ENCODE assay signal across 15 cellular contexts in the genomic region with DNA sequence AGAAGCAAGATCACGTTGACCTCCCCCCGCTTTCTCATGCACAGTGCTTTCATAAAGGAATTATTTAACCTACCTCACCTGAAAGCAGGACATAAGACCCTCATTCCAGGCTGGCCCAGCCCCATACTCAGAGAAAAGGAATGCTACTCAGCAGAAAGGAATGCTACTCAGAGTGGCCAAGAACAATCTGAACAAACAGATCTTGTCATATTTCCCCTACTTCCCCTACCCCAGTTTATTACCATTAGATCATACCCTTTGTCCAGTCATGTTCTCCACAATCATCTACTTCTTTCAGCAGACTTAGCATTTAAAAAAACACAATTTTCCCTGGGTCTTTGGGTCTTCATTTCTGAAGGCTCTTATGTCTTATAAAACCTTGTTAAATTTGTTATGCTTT.
DNase-seq lines count a peak whose midpoint lies in the region; ATAC-seq and TF ChIP-seq lines count a peak whose summit lies in the region.
"Had no signal": no experiment of that assay in that cellular context is flagged by ENCODE, and none has a peak within 500 bp of the region (broad histone marks: within the 10 kb centered on the region; RNA-seq: fewer than 3 reads in every experiment).

No MANE protein-coding gene starts in this region.

- no peaks in the 10 kb centered on the region for H3K27me3 ChIP-seq in right lobe of liver

- intact Hi-C loops in right lobe of liver (cut with DNase I), result no loop called here

- no peak for ATAC-seq in right lobe of liver
- ATAC-seq: HepG2, sciatic nerve had no signal

- peak; percentile 37 for DNase-seq in AG20443 (ENCODE audit: low spot score)
- peak; percentile 66 for DNase-seq in LoVo (ENCODE audit: low spot score)
- peak; percentile 20 to 92 for DNase-seq in dermis microvascular lymphatic vessel endothelial cell (ENCODE audit: low read depth in 2 of 2)
- peak; percentile 40 to 92 for DNase-seq in lung microvascular endothelial cell (ENCODE audit: low read depth in 2 of 2)
- DNase-seq in right lobe of liver, result no peak
- DNase-seq in activated CD8-positive, alpha-beta memory T cell treated with anti-CD3 and anti-CD28 coated beads, Interleukin-2, amount 50 U/mL, for 4 hours, result no peak
- no peak for DNase-seq in SKM-1 treated with dmso at 0.1 percent for 144 hours (lab: John Stamatoyannopoulos, UW; ENCODE audit: unreplicated experiment)
- DNase-seq in stimulated activated CD4-positive, alpha-beta T cell treated with anti-CD3 and anti-CD28 coated beads, Interleukin-4, amount 100 ng/mL, for 1 hour, result no peak
- DNase-seq: activated CD8-positive, alpha-beta memory T cell treated with anti-CD3 and anti-CD28 coated beads, Interleukin-2, amount 50 U/mL, for 48 hours; anterior cingulate cortex; head of caudate nucleus; NCI-H2029 treated with DMSO at 0.1 percent for 48 hours had no signal

- no peak for TF ChIP-seq POLR2A in right lobe of liver (IDR thresholded peaks at IDR 0.05)

- no peak overlapping the region for H3K4me3 ChIP-seq in right lobe of liver

- H3K4me1 ChIP-seq in right lobe of liver, result no peaks in the 10 kb centered on the region

- H3K27ac ChIP-seq in right lobe of liver, result no peak overlapping the region
- H3K27ac ChIP-seq: C4-2B had no signal

- no peaks in the 10 kb centered on the region for H3K9me3 ChIP-seq in right lobe of liver

- H3K36me3 ChIP-seq in right lobe of liver, result no peaks in the 10 kb centered on the region

- WGBS in right lobe of liver (ENCODE audit: insufficient coverage, low coverage, low lambda C conversion rate, missing lambda C conversion rate), result 93% methylated on average over 2 of the region's 2 CpGs

- no peak for TF ChIP-seq CTCF in right lobe of liver (IDR thresholded peaks at IDR 0.05)

Comparison
In these comparisons a context has a peak if more than half of its experiments do, and no peak if none do; other contexts are left out.
1. DNase-seq: peak in AG20443 (single experiment), LoVo (single experiment), dermis microvascular lymphatic vessel endothelial cell (2 of 2) and lung microvascular endothelial cell (2 of 2); none in right lobe of liver (0 of 3), activated CD8-positive, alpha-beta memory T cell treated with anti-CD3 and anti-CD28 coated beads, Interleukin-2, amount 50 U/mL, for 4 hours (single experiment), SKM-1 treated with dmso at 0.1 percent for 144 hours (single experiment) and stimulated activated CD4-positive, alpha-beta T cell treated with anti-CD3 and anti-CD28 coated beads, Interleukin-4, amount 100 ng/mL, for 1 hour (single experiment).